Comparison of ENCODE assay signal across 8 cellular contexts in genomic region chr21:46294647-46295176, GRCh38. TPM values are rescaled to one million over a fixed set of nuclear protein-coding genes. Genes with fewer than 3 reads are reported as not detected.
A peak's percentile ranks its signal among the peaks of the same experiment; 100 is the strongest.
DNase-seq lines count a peak whose midpoint lies in the region; ATAC-seq and TF ChIP-seq lines count a peak whose summit lies in the region.
"Had no signal": no experiment of that assay in that cellular context is flagged by ENCODE, and none has a peak within 500 bp of the region (broad histone marks: within the 10 kb centered on the region; RNA-seq: fewer than 3 reads in every experiment).

No MANE protein-coding gene starts in this region.

- CTCF ChIA-PET in Panc1 (lab: Charles Lee) = no interaction called here
- CTCF ChIA-PET in CD4-positive, alpha-beta T cell (lab: Charles Lee) = no interaction called here

- POLR2A ChIA-PET in Panc1 (lab: Charles Lee) = no interaction called here
- POLR2A ChIA-PET in CD4-positive, alpha-beta T cell (lab: Charles Lee) = no interaction called here

- no peak for TF ChIP-seq CTCF in GM20000 (IDR thresholded peaks at IDR 0.05; ENCODE audit: extremely low read depth, missing control alignments)
- TF ChIP-seq CTCF in Panc1 (IDR thresholded peaks at IDR 0.05) = no peak
- no peak for TF ChIP-seq CTCF in CD4-positive, alpha-beta T cell (IDR thresholded peaks at IDR 0.05)

- no TSS peak for BruUV-seq in Panc1 (replicated peaks; lab: Mats Ljungman, UMichigan)

- no peak overlapping the region for H3K4me3 Mint-ChIP-seq in CD4-positive, alpha-beta T cell

- peak; percentile 74 for DNase-seq in GM20000 (ENCODE audit: low spot score)
- no peak for DNase-seq in Panc1 (ENCODE audit: low read depth, low spot score)
- peak; percentile 46 to 53 for DNase-seq in erythroblast (lab: John Stamatoyannopoulos, UW)
- DNase-seq in stimulated activated naive CD4-positive, alpha-beta T cell (lab: John Stamatoyannopoulos, UW) = no peak
- DNase-seq in CD4-positive, alpha-beta T cell = no peak
- DNase-seq: activated CD4-positive, alpha-beta T cell treated with anti-CD3 and anti-CD28 coated beads, Interleukin-2, amount 50 U/mL, for 48 hours had no signal

- intact Hi-C loops in Panc1 (cut with micrococcal nuclease; ENCODE audit: unreplicated experiment) = no loop called here
- intact Hi-C loops in CD4-positive, alpha-beta T cell (cut with DNase I, micrococcal nuclease) = no loop called here

- no peak for TF ChIP-seq POLR2A in erythroblast (IDR thresholded peaks at IDR 0.05; ENCODE audit: low read length)

- in situ Hi-C loops in Panc1 (cut with HindIII; ENCODE audit: low pct_unique_long_range_greater_than_20kb, low sequenced_read_pairs) = no loop called here

- peaks cover 22% of the 10 kb centered on the region for H3K36me3 Mint-ChIP-seq in CD4-positive, alpha-beta T cell (ENCODE audit: low read depth)

- no peak overlapping the region for H3K4me3 ChIP-seq in Panc1 (ENCODE audit: low read depth in 2 of 2, low read length in 2 of 2)
- H3K4me3 ChIP-seq in skin epidermis = no peak overlapping the region

- H3K27ac ChIP-seq in Panc1 (ENCODE audit: low read length) (0 out of 2 replicates have a peak overlapping the region, but pooled peaks have one; percentile 29), skin epidermis (peak overlapping the region in 19 of 21 experiments; percentile 6 to 84 (median 71))
- H3K27ac ChIP-seq in CD4-positive, alpha-beta T cell (ENCODE audit: low read depth, low read length) = no peak overlapping the region

- no peaks in the 10 kb centered on the region for H3K27me3 ChIP-seq in Panc1 (ENCODE audit: control insufficient read depth, insufficient read depth, low read length)
- H3K27me3 ChIP-seq in CD4-positive, alpha-beta T cell (ENCODE audit: control insufficient read depth, insufficient read depth, low read length) = no peaks in the 10 kb centered on the region

- no peaks in the 10 kb centered on the region for H3K36me3 ChIP-seq in Panc1 (ENCODE audit: control insufficient read depth, insufficient read depth, low read length)

- peaks cover 4% of the 10 kb centered on the region for H3K27me3 Mint-ChIP-seq in CD4-positive, alpha-beta T cell

- H3K27ac Mint-ChIP-seq in CD4-positive, alpha-beta T cell = no peak overlapping the region

- H3K9me3 ChIP-seq in Panc1 (ENCODE audit: control insufficient read depth, insufficient read depth, low read depth, low read length) = no peaks in the 10 kb centered on the region; the same call in 1 of the 2 replicates
- no peaks in the 10 kb centered on the region for H3K9me3 ChIP-seq in CD4-positive, alpha-beta T cell (ENCODE audit: control insufficient read depth, low read length)

- no peaks in the 10 kb centered on the region for H3K9me3 Mint-ChIP-seq in CD4-positive, alpha-beta T cell

- peaks cover 9% of the 10 kb centered on the region for H3K4me1 Mint-ChIP-seq in CD4-positive, alpha-beta T cell (ENCODE audit: low read depth)

- H3K4me1 ChIP-seq in Panc1 (ENCODE audit: control insufficient read depth, insufficient read depth, low read length) = peaks cover 5% of the 10 kb centered on the region

- ATAC-seq in Panc1 (peak; percentile 87), HG03280 (IDR thresholded peaks at IDR 0.05; ENCODE audit: unreplicated experiment) (no peak)
- no peak for ATAC-seq in CD4-positive, alpha-beta T cell (ENCODE audit: poor library complexity)

RNA-seq across cellular contexts. Expression of gene YBEY, which starts 8.6 kb away (rescaled TPM):
- total RNA-seq in Panc1 (2021; ENCODE audit: unreplicated experiment) = 10.7 TPM
- 10.1 TPM for polyA plus RNA-seq in Panc1 (2012; ENCODE audit: insufficient read length)
- total RNA-seq in CD4-positive, alpha-beta T cell = 10 to 100 TPM; 10.6 to 14.8 TPM

RNA-seq across cellular contexts. Expression of gene MCM3AP, which starts 9.3 kb away (rescaled TPM):
- 95.0 TPM for total RNA-seq in Panc1 (2021; ENCODE audit: unreplicated experiment)
- polyA plus RNA-seq in Panc1 (2012; ENCODE audit: insufficient read length) = 45.3 TPM
- 10 to 100 TPM; 94.3 to 96.5 TPM for total RNA-seq in CD4-positive, alpha-beta T cell

RNA-seq across cellular contexts. Expression of gene C21orf58, which starts 29.0 kb away (rescaled TPM):
- total RNA-seq in Panc1 (2021; ENCODE audit: unreplicated experiment) = 12.7 TPM
- polyA plus RNA-seq in Panc1 (2012; ENCODE audit: insufficient read length) = 3.8 TPM
- total RNA-seq in CD4-positive, alpha-beta T cell = 1 to 10 TPM; 2.0 to 2.8 TPM

RNA-seq across cellular contexts. Expression of gene PCNT, which starts 29.2 kb away (rescaled TPM):
- 44.3 TPM for total RNA-seq in Panc1 (2021; ENCODE audit: unreplicated experiment)
- 24.4 TPM for polyA plus RNA-seq in Panc1 (2012; ENCODE audit: insufficient read length)
- 10 to 100 TPM; 54.4 to 55.5 TPM for total RNA-seq in CD4-positive, alpha-beta T cell

Comparison
In these comparisons a context has a peak if more than half of its experiments do, and no peak if none do; other contexts are left out.
1. DNase-seq: peak in GM20000 (single experiment) and erythroblast (2 of 2); none in Panc1 (single experiment), stimulated activated naive CD4-positive, alpha-beta T cell (0 of 6) and CD4-positive, alpha-beta T cell (0 of 10).